ENCODE assay signal across 19 cellular contexts in the genomic region with DNA sequence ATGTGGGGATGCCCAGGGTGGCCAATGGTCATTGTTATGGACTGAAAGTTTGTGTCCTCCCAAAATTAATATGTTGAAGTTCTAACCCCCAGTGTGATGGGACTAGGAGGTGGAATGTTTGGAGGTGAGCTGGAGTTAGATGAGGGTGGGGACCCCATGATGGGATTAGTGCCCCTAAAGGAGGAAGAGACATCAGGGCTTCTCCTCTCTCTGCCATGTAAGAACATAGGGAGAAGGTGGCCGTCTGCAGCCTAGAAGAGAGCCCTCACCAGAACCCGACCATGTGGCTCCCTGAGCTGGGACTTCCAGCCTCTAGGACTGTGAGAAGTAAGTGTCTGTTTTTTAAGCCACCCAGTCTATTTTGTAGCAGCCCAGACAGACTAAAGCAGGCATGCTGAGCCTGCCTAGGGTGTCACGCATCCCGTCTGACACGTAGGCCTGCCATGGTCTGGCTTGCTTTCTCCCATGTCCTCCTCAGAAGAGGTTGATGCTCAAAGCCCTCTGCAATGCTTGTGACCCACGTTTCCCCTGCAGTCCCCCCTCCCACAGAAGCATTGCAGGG.
"Had no signal": no experiment of that assay in that cellular context is flagged by ENCODE, and none has a peak within 500 bp of the region (broad histone marks: within the 10 kb centered on the region; RNA-seq: fewer than 3 reads in every experiment).

No MANE protein-coding gene starts in this region.

- H3K9me3 ChIP-seq: ascending aorta, esophagus squamous epithelium, uterus had no signal

- H2AFZ ChIP-seq: hepatocyte had no signal

- H3K4me1 ChIP-seq: uterus had no signal

- H3K27me3 ChIP-seq: ascending aorta, esophagus squamous epithelium, hepatocyte, uterus had no signal

- H3K36me3 ChIP-seq: ascending aorta, esophagus squamous epithelium, uterus had no signal

- DNase-seq: activated CD4-positive, alpha-beta T cell treated with anti-CD3 and anti-CD28 coated beads for 1 hour; activated CD8-positive, alpha-beta memory T cell treated with anti-CD3 and anti-CD28 coated beads for 24 hours; activated CD8-positive, alpha-beta memory T cell treated with anti-CD3 and anti-CD28 coated beads, Interleukin-2, amount 50 U/mL, for 48 hours; activated effector memory CD4-positive, alpha-beta T cell treated with anti-CD3 and anti-CD28 coated beads, Interleukin-2, amount 50 U/mL, for 16 hours; activated naive CD4-positive, alpha-beta T cell treated with anti-CD3 and anti-CD28 coated beads, Interleukin-2, amount 50 U/mL, for 16 hours; activated T-cell treated with anti-CD3 and anti-CD28 coated beads, Interleukin-2, amount 50 U/mL, for 48 hours; effector CD8-positive, alpha-beta T cell; esophagus squamous epithelium; midbrain; nephron progenitor cell; retina; stimulated activated CD8-positive, alpha-beta memory T cell treated with anti-CD3 and anti-CD28 coated beads, Interleukin-4, amount 100 ng/mL, for 48 hours; stimulated activated naive CD4-positive, alpha-beta T cell; T-helper 2 cell; uterus had no signal

- H3K4me3 Mint-ChIP-seq: dendritic cell treated with granulocyte-macrophage colony-stimulating factor and Interleukin-4, amounts not matched to agents 40 ng/mL and 50 ng/mL, for 4 days; nephron progenitor cell had no signal

- H3K9me3 Mint-ChIP-seq: dendritic cell treated with granulocyte-macrophage colony-stimulating factor and Interleukin-4, amounts not matched to agents 40 ng/mL and 50 ng/mL, for 4 days; nephron progenitor cell had no signal

- H3K4me2 ChIP-seq: hepatocyte had no signal

- H3K27ac ChIP-seq: ascending aorta, esophagus squamous epithelium, hepatocyte, uterus had no signal

- H3K4me3 ChIP-seq: ascending aorta, esophagus squamous epithelium, hepatocyte, lung, uterus had no signal

- H3K27ac Mint-ChIP-seq: dendritic cell treated with granulocyte-macrophage colony-stimulating factor and Interleukin-4, amounts not matched to agents 40 ng/mL and 50 ng/mL, for 4 days had no signal
